Comparison of ENCODE assay signal across 19 cellular contexts in the genomic region with DNA sequence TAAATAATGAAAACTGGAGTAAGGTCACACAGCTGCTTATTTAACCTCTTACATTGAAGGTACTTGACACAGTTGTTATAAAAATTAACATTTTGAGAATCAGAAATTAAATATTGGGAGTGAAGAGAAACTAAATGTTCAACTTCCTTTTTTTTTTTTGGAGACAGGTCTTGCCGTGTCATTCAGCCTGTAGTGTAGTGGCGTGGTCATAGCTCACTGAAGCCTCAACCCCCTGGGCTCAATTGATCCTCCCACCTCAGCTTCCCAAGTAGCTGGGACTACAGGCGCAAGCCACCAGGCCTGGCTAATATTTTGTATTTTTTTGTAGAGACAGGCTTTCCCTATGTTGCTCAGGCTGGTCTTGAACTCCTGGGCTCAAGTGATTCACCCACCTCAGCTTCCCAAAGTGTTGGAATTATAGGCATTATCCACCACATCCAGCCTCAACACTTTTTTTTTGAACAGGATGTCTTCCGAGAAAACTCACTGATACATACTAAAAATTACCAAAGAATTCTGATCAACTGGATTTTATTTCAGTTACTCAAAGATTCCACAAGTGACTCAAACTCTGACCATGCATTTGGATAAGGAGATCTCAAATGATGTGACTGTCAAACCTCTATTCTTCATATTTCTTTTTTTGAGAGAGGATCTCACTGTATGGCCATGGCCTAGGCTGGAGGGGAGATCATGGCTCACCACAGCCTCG.
"Had no signal": no experiment of that assay in that cellular context is flagged by ENCODE, and none has a peak within 500 bp of the region (broad histone marks: within the 10 kb centered on the region; RNA-seq: fewer than 3 reads in every experiment).

No MANE protein-coding gene starts in this region.

- H3K9me3 Mint-ChIP-seq: activated naive CD4-positive, alpha-beta T cell treated with anti-CD3 and anti-CD28 coated beads, Interleukin-2, amount 10 ng/mL, durations not matched to agents 7 days and 5 days; activated T-helper 17 cell treated with anti-CD3 and anti-CD28 coated beads, Interleukin-2, amount 50 U/mL, for 72 hours; nephron progenitor cell had no signal

- H3K36me3 ChIP-seq: adrenal gland, colonic mucosa, ovary, uterus had no signal

- H3K27ac ChIP-seq: adrenal gland, colonic mucosa, foreskin keratinocyte, heart left ventricle, ovary, stomach, uterus had no signal

- H3K27me3 Mint-ChIP-seq: activated naive CD4-positive, alpha-beta T cell treated with anti-CD3 and anti-CD28 coated beads, Interleukin-2, amount 10 ng/mL, durations not matched to agents 7 days and 5 days; activated T-helper 17 cell treated with anti-CD3 and anti-CD28 coated beads, Interleukin-2, amount 50 U/mL, for 72 hours had no signal

- H3K9me3 ChIP-seq: adrenal gland, colonic mucosa, heart left ventricle, ovary, stomach, uterus had no signal

- H3K4me1 Mint-ChIP-seq: nephron progenitor cell had no signal

- H3K27ac Mint-ChIP-seq: activated naive CD4-positive, alpha-beta T cell treated with anti-CD3 and anti-CD28 coated beads, Interleukin-2, amount 10 ng/mL, durations not matched to agents 7 days and 5 days; activated T-helper 17 cell treated with anti-CD3 and anti-CD28 coated beads, Interleukin-2, amount 50 U/mL, for 72 hours; nephron progenitor cell had no signal

- H3K4me3 Mint-ChIP-seq: activated naive CD4-positive, alpha-beta T cell treated with anti-CD3 and anti-CD28 coated beads, Interleukin-2, amount 10 ng/mL, durations not matched to agents 7 days and 5 days; activated T-helper 17 cell treated with anti-CD3 and anti-CD28 coated beads, Interleukin-2, amount 50 U/mL, for 72 hours; nephron progenitor cell had no signal

- H3K27me3 ChIP-seq: adrenal gland, colonic mucosa, foreskin keratinocyte, heart left ventricle, ovary, stomach, uterus had no signal

- ATAC-seq: activated T-helper 17 cell treated with anti-CD3 and anti-CD28 coated beads, Interleukin-2, amount 50 U/mL, for 72 hours; foreskin keratinocyte; heart left ventricle; left ventricle myocardium superior had no signal

- DNase-seq: activated CD4-positive, alpha-beta T cell treated with anti-CD3 and anti-CD28 coated beads, Interleukin-2, amount 50 U/mL, for 1 hour; activated CD4-positive, CD25-positive, alpha-beta regulatory T cell; activated naive CD4-positive, alpha-beta T cell treated with anti-CD3 and anti-CD28 coated beads, Interleukin-2, amount 10 ng/mL, durations not matched to agents 7 days and 5 days; activated T-cell treated with anti-CD3 and anti-CD28 coated beads for 4 hours; adrenal gland; caudate nucleus; colonic mucosa; foreskin keratinocyte; heart left ventricle; kidney; left ventricle myocardium superior; mesendoderm; nephron progenitor cell; ovary; stimulated activated CD4-positive, alpha-beta T cell treated with anti-CD3 and anti-CD28 coated beads, Interleukin-2, amount 100 ng/mL, for 48 hours; stomach; T-helper 2 cell; uterus had no signal

- H3K4me1 ChIP-seq: adrenal gland, colonic mucosa, heart left ventricle, stomach, uterus had no signal

- H3K4me3 ChIP-seq: adrenal gland, colonic mucosa, heart left ventricle, ovary, stomach, uterus had no signal
